15 cellular contexts compared by ENCODE assay signal in the genomic region with DNA sequence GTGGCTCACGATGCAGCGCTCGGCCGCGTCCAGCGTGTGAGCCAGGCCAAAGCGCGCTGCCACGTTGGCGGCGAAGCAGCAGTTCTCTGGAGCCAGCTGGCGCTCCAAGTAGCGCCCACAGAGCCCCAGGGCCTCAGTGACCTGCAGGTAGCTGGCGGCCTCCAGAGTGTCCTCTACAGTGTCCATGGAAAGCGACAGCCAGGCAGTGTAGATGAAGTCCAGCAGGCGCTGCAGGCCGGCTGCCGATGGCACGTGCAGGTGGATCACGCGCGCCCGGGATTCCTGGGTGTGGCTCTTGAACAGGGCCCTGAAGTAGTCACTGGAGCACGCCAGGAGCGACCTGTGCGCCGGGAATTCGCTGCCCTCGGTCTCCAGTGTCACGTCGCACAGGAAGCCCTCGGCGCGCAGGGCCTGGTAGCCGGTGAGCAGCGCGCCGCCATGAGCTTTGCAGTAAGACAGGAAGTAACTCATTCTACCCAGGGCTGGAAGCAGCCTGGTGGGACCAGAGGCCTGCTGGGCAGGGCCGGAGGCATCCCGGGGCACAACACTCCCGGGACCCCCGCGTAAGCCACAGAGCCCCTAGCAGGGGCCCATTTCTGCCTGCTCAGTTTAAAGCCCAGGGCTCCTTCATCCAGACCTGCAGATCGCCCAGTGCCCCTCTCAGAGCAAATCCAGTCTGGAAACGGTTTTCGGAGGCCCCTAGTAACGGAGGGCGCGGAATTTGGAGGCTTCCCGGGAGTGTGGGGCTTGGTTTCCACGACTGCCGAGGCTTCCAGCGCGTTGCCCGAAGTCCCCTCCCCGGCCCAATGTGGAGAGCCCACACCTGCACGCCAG. TPM values are rescaled to one million over a fixed set of nuclear protein-coding genes. Genes with fewer than 3 reads are reported as not detected.
DNase-seq lines count a peak whose midpoint lies in the region; ATAC-seq and TF ChIP-seq lines count a peak whose summit lies in the region.
"Had no signal": no experiment of that assay in that cellular context is flagged by ENCODE, and none has a peak within 500 bp of the region (broad histone marks: within the 10 kb centered on the region; RNA-seq: fewer than 3 reads in every experiment).

No MANE protein-coding gene starts in this region.

- no peaks in the 10 kb centered on the region for H3K9me2 ChIP-seq in PC-3 (replicated peaks; ENCODE audit: low read length)

- H3K4me3 ChIP-seq in HUES6 (ENCODE audit: low read depth, low read length) (peak overlapping the region; percentile 49; the same call in 1 of the 2 replicates), osteoblast (ENCODE audit: insufficient read depth, low read length) (no peak overlapping the region), PC-3 (ENCODE audit: low read length) (no peak overlapping the region)
- H3K4me3 ChIP-seq: neural progenitor cell, SJCRH30 had no signal

- TF ChIP-seq CTCF in CD4-positive, alpha-beta T cell (IDR thresholded peaks at IDR 0.05) = no peak
- TF ChIP-seq CTCF in osteoblast (IDR thresholded peaks at IDR 0.05; ENCODE audit: extremely low read depth, low read depth, low read length) = no peak
- TF ChIP-seq CTCF in PC-3 (conservative IDR thresholded peaks at IDR 0.05; ENCODE audit: low read depth, low read length) = no peak

- no peaks in the 10 kb centered on the region for H3K27me3 ChIP-seq in CD4-positive, alpha-beta T cell (ENCODE audit: control insufficient read depth, insufficient read depth, low read length)
- H3K27me3 ChIP-seq in HUES6 (ENCODE audit: control insufficient read depth, insufficient read depth, low read length) (no peaks in the 10 kb centered on the region; the same call in 1 of the 2 replicates), osteoblast (ENCODE audit: insufficient read depth, low read length) (no peaks in the 10 kb centered on the region), PC-3 (ENCODE audit: low read length) (no peaks in the 10 kb centered on the region)
- H3K27me3 ChIP-seq: brain microvascular endothelial cell, neural progenitor cell, SJCRH30 had no signal

- H3K27me3 Mint-ChIP-seq in CD4-positive, alpha-beta T cell = no peaks in the 10 kb centered on the region
- peaks cover 3% of the 10 kb centered on the region for H3K27me3 Mint-ChIP-seq in activated naive CD8-positive, alpha-beta T cell treated with anti-CD3 and anti-CD28 coated beads, Interleukin-2, amount 10 ng/mL, durations not matched to agents 7 days and 5 days

- H3K36me3 ChIP-seq in HUES6 (ENCODE audit: control insufficient read depth, insufficient read depth, low read length) (no peaks in the 10 kb centered on the region), osteoblast (ENCODE audit: insufficient read depth, low read length) (no peaks in the 10 kb centered on the region), PC-3 (ENCODE audit: low read depth, low read length) (no peaks in the 10 kb centered on the region)
- H3K36me3 ChIP-seq: brain microvascular endothelial cell, SJCRH30 had no signal

- H3K4me2 ChIP-seq in osteoblast (ENCODE audit: insufficient read depth, low read length) (no peak overlapping the region), PC-3 (ENCODE audit: low read length) (no peak overlapping the region)
- H3K4me2 ChIP-seq: neural progenitor cell had no signal

- H3K36me3 Mint-ChIP-seq in CD4-positive, alpha-beta T cell (ENCODE audit: low read depth) = no peaks in the 10 kb centered on the region
- peaks cover 1% of the 10 kb centered on the region for H3K36me3 Mint-ChIP-seq in activated naive CD8-positive, alpha-beta T cell treated with anti-CD3 and anti-CD28 coated beads, Interleukin-2, amount 10 ng/mL, durations not matched to agents 7 days and 5 days

- H2AFZ ChIP-seq in osteoblast (ENCODE audit: low read length) (no peak overlapping the region), PC-3 (ENCODE audit: low read length) (no peak overlapping the region)
- H2AFZ ChIP-seq: neural progenitor cell had no signal

- POLR2A ChIA-PET in CD4-positive, alpha-beta T cell (lab: Charles Lee) = interaction anchor here (1.7 kb wide), 1 partner anchor 18 kb away, joined by 4 read pairs; no protein-coding TSS in a partner anchor
- POLR2A ChIA-PET in activated naive CD8-positive, alpha-beta T cell treated with anti-CD3 and anti-CD28 coated beads, Interleukin-2, amount 10 ng/mL, durations not matched to agents 7 days and 5 days (lab: Charles Lee) = interaction anchor here (1.3 kb wide), 1 partner anchor 283 kb away, joined by 3 read pairs; the partner anchor contains the start of gene CNKSR2
- POLR2A ChIA-PET in PC-3 (lab: Charles Lee; ENCODE audit: unreplicated experiment) = no interaction called here

- peak overlapping the region; percentile 77 for H3K27ac Mint-ChIP-seq in CD4-positive, alpha-beta T cell
- peak overlapping the region; percentile 58 for H3K27ac Mint-ChIP-seq in activated naive CD8-positive, alpha-beta T cell treated with anti-CD3 and anti-CD28 coated beads, Interleukin-2, amount 10 ng/mL, durations not matched to agents 7 days and 5 days
- H3K27ac Mint-ChIP-seq: neural progenitor cell had no signal

- peak overlapping the region; percentile 21 for H3K27ac ChIP-seq in CD4-positive, alpha-beta T cell (ENCODE audit: low read depth, low read length)
- H3K27ac ChIP-seq in HUES6 (ENCODE audit: low read depth, low read length) = no peak overlapping the region
- H3K27ac ChIP-seq in osteoblast (ENCODE audit: low read depth, low read length) = no peak overlapping the region
- no peak overlapping the region for H3K27ac ChIP-seq in PC-3 (ENCODE audit: low read length)
- H3K27ac ChIP-seq: brain microvascular endothelial cell, C4-2B, neural progenitor cell, SJCRH30 had no signal

- H4K20me1 ChIP-seq in osteoblast (ENCODE audit: insufficient read depth, low read length) (no peaks in the 10 kb centered on the region), PC-3 (ENCODE audit: low read length) (no peaks in the 10 kb centered on the region)

- H3K79me2 ChIP-seq in osteoblast (ENCODE audit: insufficient read depth, low read length) = no peaks in the 10 kb centered on the region
- no peaks in the 10 kb centered on the region for H3K79me2 ChIP-seq in PC-3 (ENCODE audit: low read length)

- CTCF ChIA-PET in CD4-positive, alpha-beta T cell (lab: Charles Lee) = interaction anchor here (1.1 kb wide), 1 partner anchor 9 kb away, joined by 3 read pairs; no protein-coding TSS in a partner anchor
- CTCF ChIA-PET in PC-3 (lab: Charles Lee) = no interaction called here

- H3K9me3 ChIP-seq in CD4-positive, alpha-beta T cell (ENCODE audit: control insufficient read depth, low read length) = no peaks in the 10 kb centered on the region
- H3K9me3 ChIP-seq in HUES6 (ENCODE audit: control insufficient read depth, insufficient read depth, low read depth, low read length) = no peaks in the 10 kb centered on the region
- no peaks in the 10 kb centered on the region for H3K9me3 ChIP-seq in osteoblast (ENCODE audit: low read depth, low read length)
- H3K9me3 ChIP-seq in PC-3 (ENCODE audit: low read length) = no peaks in the 10 kb centered on the region
- H3K9me3 ChIP-seq: SJCRH30 had no signal

- H3K9ac ChIP-seq in HUES6 (ENCODE audit: low read length) = no peak overlapping the region
- H3K9ac ChIP-seq in PC-3 (ENCODE audit: low read length) = no peak overlapping the region
- H3K9ac ChIP-seq: neural progenitor cell had no signal

- no peaks in the 10 kb centered on the region for H3K9me3 Mint-ChIP-seq in CD4-positive, alpha-beta T cell
- H3K9me3 Mint-ChIP-seq in activated naive CD8-positive, alpha-beta T cell treated with anti-CD3 and anti-CD28 coated beads, Interleukin-2, amount 10 ng/mL, durations not matched to agents 7 days and 5 days = no peaks in the 10 kb centered on the region

- DNase-seq in CD4-positive, alpha-beta T cell = peak in 4 of 10 experiments; percentile 4 to 11 (median 7)
- DNase-seq in activated naive CD8-positive, alpha-beta T cell treated with anti-CD3 and anti-CD28 coated beads, Interleukin-2, amount 10 ng/mL, durations not matched to agents 7 days and 5 days = peak; percentile 33
- DNase-seq in osteoblast (ENCODE audit: insufficient read length, low spot score, missing footprints) (peak; percentile 65), kidney glomerular epithelial cell (lab: John Stamatoyannopoulos, UW) (no peak), NCI-H2171 treated with DMSO at 0.1 percent for 48 hours (lab: John Stamatoyannopoulos, UW) (no peak), PC-3 (no peak)
- DNase-seq: brain microvascular endothelial cell, NCI-H510A, SJCRH30 had no signal

- H3F3A ChIP-seq in PC-3 (ENCODE audit: low read length, unreplicated experiment) = no peaks in the 10 kb centered on the region

- intact Hi-C loops in CD4-positive, alpha-beta T cell (cut with DNase I, micrococcal nuclease) = no loop called here
- intact Hi-C loops in PC-3 (cut with micrococcal nuclease) = no loop called here

- peaks cover 10% of the 10 kb centered on the region for H3K4me1 Mint-ChIP-seq in CD4-positive, alpha-beta T cell (ENCODE audit: low read depth)
- no peaks in the 10 kb centered on the region for H3K4me1 Mint-ChIP-seq in activated naive CD8-positive, alpha-beta T cell treated with anti-CD3 and anti-CD28 coated beads, Interleukin-2, amount 10 ng/mL, durations not matched to agents 7 days and 5 days
- H3K4me1 Mint-ChIP-seq: neural progenitor cell had no signal

- no TSS peak for BruUV-seq in PC-3 (replicated peaks; lab: Mats Ljungman, UMichigan)

- H3K4me3 Mint-ChIP-seq in CD4-positive, alpha-beta T cell = peak overlapping the region; percentile 80
- peak overlapping the region; percentile 61 for H3K4me3 Mint-ChIP-seq in activated naive CD8-positive, alpha-beta T cell treated with anti-CD3 and anti-CD28 coated beads, Interleukin-2, amount 10 ng/mL, durations not matched to agents 7 days and 5 days
- H3K4me3 Mint-ChIP-seq: neural progenitor cell had no signal

- H3K4me1 ChIP-seq in HUES6 (ENCODE audit: control insufficient read depth, insufficient read depth, low read length) (no peaks in the 10 kb centered on the region), osteoblast (ENCODE audit: insufficient read depth, low read length) (no peaks in the 10 kb centered on the region), PC-3 (ENCODE audit: insufficient read depth, low read length) (peaks cover 14% of the 10 kb centered on the region)
- H3K4me1 ChIP-seq: neural progenitor cell had no signal

- peak; percentile 81 for ATAC-seq in CD4-positive, alpha-beta T cell (ENCODE audit: poor library complexity)
- peak; percentile 53 for ATAC-seq in activated naive CD8-positive, alpha-beta T cell treated with anti-CD3 and anti-CD28 coated beads, Interleukin-2, amount 10 ng/mL, durations not matched to agents 7 days and 5 days (ENCODE audit: low read depth)
- no peak for ATAC-seq in PC-3
- ATAC-seq in GM21526 (IDR thresholded peaks at IDR 0.05; ENCODE audit: low FRiP score, unreplicated experiment) = no peak
- ATAC-seq: esophagus mucosa had no signal

RNA-seq across cellular contexts. Expression of gene KLHL34, which starts 0.6 kb away (rescaled TPM):
- total RNA-seq in CD4-positive, alpha-beta T cell = under 1 TPM; 0.52 to 0.70 TPM
- total RNA-seq in activated naive CD8-positive, alpha-beta T cell treated with anti-CD3 and anti-CD28 coated beads, Interleukin-2, amount 10 ng/mL, durations not matched to agents 7 days and 5 days = under 1 TPM; 0.72 to 0.91 TPM
- total RNA-seq in osteoblast (under 0.01 TPM in 1 of 2 replicates, not detected in the other), PC-3 (2014; rRNA removed) (not detected in 2 replicates)
- total RNA-seq: H1, SJCRH30 had no signal

Comparison
In these comparisons a context has a peak if more than half of its experiments do, and no peak if none do; other contexts are left out.
1. ATAC-seq: peak in CD4-positive, alpha-beta T cell (single experiment) and activated naive CD8-positive, alpha-beta T cell treated with anti-CD3 and anti-CD28 coated beads, Interleukin-2, amount 10 ng/mL, durations not matched to agents 7 days and 5 days (single experiment); none in PC-3 (single experiment) and GM21526 (single experiment).
2. DNase-seq: peak in activated naive CD8-positive, alpha-beta T cell treated with anti-CD3 and anti-CD28 coated beads, Interleukin-2, amount 10 ng/mL, durations not matched to agents 7 days and 5 days (single experiment) and osteoblast (single experiment); none in kidney glomerular epithelial cell (single experiment), NCI-H2171 treated with DMSO at 0.1 percent for 48 hours (single experiment) and PC-3 (single experiment).